ENCODE assay signal across 22 cellular contexts in genomic region chr6:88616380-88616779, GRCh38.
DNase-seq lines count a peak whose midpoint lies in the region; ATAC-seq and TF ChIP-seq lines count a peak whose summit lies in the region.
"Had no signal": no experiment of that assay in that cellular context is flagged by ENCODE, and none has a peak within 500 bp of the region (broad histone marks: within the 10 kb centered on the region; RNA-seq: fewer than 3 reads in every experiment).

No MANE protein-coding gene starts in this region.

- no peak overlapping the region for H3K4me2 ChIP-seq in Karpas-422 (ENCODE audit: low read depth, low read length, poor library complexity, severe bottlenecking)
- H3K4me2 ChIP-seq: A549 had no signal

- H3K4me3 ChIP-seq in GM12864 (ENCODE audit: low read depth, low read length) = no peak overlapping the region
- H3K4me3 ChIP-seq in Karpas-422 (ENCODE audit: low read length) = no peak overlapping the region
- no peak overlapping the region for H3K4me3 ChIP-seq in right atrium auricular region
- H3K4me3 ChIP-seq: A549, lung, SJSA1, tibial artery had no signal

- H3K27ac ChIP-seq in Karpas-422 (ENCODE audit: low read length) (peak overlapping the region; percentile 51; the same call in 1 of the 2 replicates), right atrium auricular region (no peak overlapping the region)
- H3K27ac ChIP-seq: A549, HL-60, SJSA1, tibial artery had no signal

- H3K36me3 ChIP-seq in Karpas-422 (ENCODE audit: insufficient read depth, low read length) = no peaks in the 10 kb centered on the region
- peaks cover 4% of the 10 kb centered on the region for H3K36me3 ChIP-seq in right atrium auricular region
- H3K36me3 ChIP-seq: SJSA1 had no signal

- 0 out of 2 replicates have a peak, but pooled peaks cover 4% of the 10 kb centered on the region for H3K9me2 ChIP-seq in Karpas-422 (replicated peaks; ENCODE audit: insufficient read depth, low read length)

- no peaks in the 10 kb centered on the region for H3K9me3 ChIP-seq in Karpas-422 (ENCODE audit: low read length)
- H3K9me3 ChIP-seq in right atrium auricular region = no peaks in the 10 kb centered on the region
- H3K9me3 ChIP-seq: A549, SJSA1, tibial artery had no signal

- H2AFZ ChIP-seq in Karpas-422 (ENCODE audit: low read length) = no peak overlapping the region

- no peaks in the 10 kb centered on the region for H4K20me1 ChIP-seq in Karpas-422 (ENCODE audit: insufficient read depth, low read depth, low read length)

- ATAC-seq in GM19395 (IDR thresholded peaks at IDR 0.05; ENCODE audit: unreplicated experiment) (peak; percentile 70), HG02571 (IDR thresholded peaks at IDR 0.05; ENCODE audit: unreplicated experiment) (peak; percentile 53)
- ATAC-seq: A549; activated T-cell treated with anti-CD3 and anti-CD28 coated beads, Interleukin-2, amount 50 U/mL, for 72 hours; right cardiac atrium had no signal

- H3K79me2 ChIP-seq in Karpas-422 (ENCODE audit: low read length) = no peaks in the 10 kb centered on the region

- TF ChIP-seq CTCF in GM12864 (IDR thresholded peaks at IDR 0.05; ENCODE audit: low read depth, low read length, missing control alignments) (no peak), right atrium auricular region (IDR thresholded peaks at IDR 0.05) (no peak)

- peaks cover 63% of the 10 kb centered on the region for H3K4me1 ChIP-seq in Karpas-422 (ENCODE audit: low read length)
- H3K4me1 ChIP-seq in right atrium auricular region = no peaks in the 10 kb centered on the region
- H3K4me1 ChIP-seq: A549, SJSA1, tibial artery had no signal

- peak; percentile 80 for DNase-seq in GM12864 (ENCODE audit: low read depth)
- peak; percentile 68 for DNase-seq in Karpas-422
- no peak for DNase-seq in NCI-H2196 treated with DMSO at 0.1 percent for 48 hours (lab: John Stamatoyannopoulos, UW; ENCODE audit: unreplicated experiment)
- no peak for DNase-seq in right atrium auricular region (ENCODE audit: low spot score)
- no peak for DNase-seq in cerebellum (ENCODE audit: low spot score)
- no peak for DNase-seq in activated CD4-positive, alpha-beta T cell treated with anti-CD3 and anti-CD28 coated beads for 48 hours
- DNase-seq: activated CD4-positive, alpha-beta T cell treated with anti-CD3 and anti-CD28 coated beads, Interleukin-2, amount 50 U/mL, for 1 hour; activated T-cell treated with anti-CD3 and anti-CD28 coated beads, Interleukin-2, amount 50 U/mL, for 72 hours; caudate nucleus; CD4-positive, alpha-beta T cell; KBM-7; NCI-H146; NCI-H446; right cardiac atrium; T1000; tibial artery had no signal

- H3K27me3 ChIP-seq in Karpas-422 (ENCODE audit: low read length) (no peaks in the 10 kb centered on the region), right atrium auricular region (no peaks in the 10 kb centered on the region)
- H3K27me3 ChIP-seq: SJSA1, tibial artery had no signal

- no peak overlapping the region for H3K9ac ChIP-seq in Karpas-422 (ENCODE audit: low read length)

Comparison
In these comparisons a context has a peak if more than half of its experiments do, and no peak if none do; other contexts are left out.
1. DNase-seq: peak in GM12864 (single experiment) and Karpas-422 (single experiment); none in NCI-H2196 treated with DMSO at 0.1 percent for 48 hours (single experiment), right atrium auricular region (single experiment), cerebellum (single experiment) and activated CD4-positive, alpha-beta T cell treated with anti-CD3 and anti-CD28 coated beads for 48 hours (single experiment).